In the genomic region with DNA sequence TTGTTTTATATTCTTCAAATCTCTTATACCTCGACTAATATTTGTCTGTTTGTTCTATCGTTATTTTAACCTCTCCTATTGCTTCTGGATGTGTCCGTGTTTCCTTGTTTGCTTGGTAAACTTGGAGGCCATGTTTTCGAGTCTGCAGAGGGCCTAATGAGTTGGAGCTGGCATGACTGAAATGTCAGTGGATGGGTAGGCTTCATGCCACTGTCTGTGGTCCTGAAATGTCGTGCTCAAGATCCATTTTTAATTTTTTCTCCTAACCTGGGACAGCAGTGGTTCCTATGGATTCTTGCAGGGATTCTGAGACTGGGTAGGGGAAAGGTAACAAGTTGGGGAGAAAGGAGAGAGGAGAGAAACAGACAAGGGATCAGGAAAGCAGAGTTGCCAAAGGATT, we compare ENCODE assay signal across 2 cellular contexts.
A peak's percentile ranks its signal among the peaks of the same experiment; 100 is the strongest.
TF ChIP-seq lines count a peak whose summit lies in the region.

No MANE protein-coding gene starts in this region.

TF ChIP-seq in HEK293, 187 proteins besides CTCF, POLR2A, EP300 and RAD21:
- TF ChIP-seq, protein P1, sequence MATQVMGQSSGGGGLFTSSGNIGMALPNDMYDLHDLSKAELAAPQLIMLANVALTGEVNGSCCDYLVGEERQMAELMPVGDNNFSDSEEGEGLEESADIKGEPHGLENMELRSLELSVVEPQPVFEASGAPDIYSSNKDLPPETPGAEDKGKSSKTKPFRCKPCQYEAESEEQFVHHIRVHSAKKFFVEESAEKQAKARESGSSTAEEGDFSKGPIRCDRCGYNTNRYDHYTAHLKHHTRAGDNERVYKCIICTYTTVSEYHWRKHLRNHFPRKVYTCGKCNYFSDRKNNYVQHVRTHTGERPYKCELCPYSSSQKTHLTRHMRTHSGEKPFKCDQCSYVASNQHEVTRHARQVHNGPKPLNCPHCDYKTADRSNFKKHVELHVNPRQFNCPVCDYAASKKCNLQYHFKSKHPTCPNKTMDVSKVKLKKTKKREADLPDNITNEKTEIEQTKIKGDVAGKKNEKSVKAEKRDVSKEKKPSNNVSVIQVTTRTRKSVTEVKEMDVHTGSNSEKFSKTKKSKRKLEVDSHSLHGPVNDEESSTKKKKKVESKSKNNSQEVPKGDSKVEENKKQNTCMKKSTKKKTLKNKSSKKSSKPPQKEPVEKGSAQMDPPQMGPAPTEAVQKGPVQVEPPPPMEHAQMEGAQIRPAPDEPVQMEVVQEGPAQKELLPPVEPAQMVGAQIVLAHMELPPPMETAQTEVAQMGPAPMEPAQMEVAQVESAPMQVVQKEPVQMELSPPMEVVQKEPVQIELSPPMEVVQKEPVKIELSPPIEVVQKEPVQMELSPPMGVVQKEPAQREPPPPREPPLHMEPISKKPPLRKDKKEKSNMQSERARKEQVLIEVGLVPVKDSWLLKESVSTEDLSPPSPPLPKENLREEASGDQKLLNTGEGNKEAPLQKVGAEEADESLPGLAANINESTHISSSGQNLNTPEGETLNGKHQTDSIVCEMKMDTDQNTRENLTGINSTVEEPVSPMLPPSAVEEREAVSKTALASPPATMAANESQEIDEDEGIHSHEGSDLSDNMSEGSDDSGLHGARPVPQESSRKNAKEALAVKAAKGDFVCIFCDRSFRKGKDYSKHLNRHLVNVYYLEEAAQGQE (tag by site-specific recombination; IDR thresholded peaks at IDR 0.05) = peak; percentile 90
- TF ChIP-seq ZBTB17 (tag by site-specific recombination; IDR thresholded peaks at IDR 0.05) = no peak

TF ChIP-seq in SK-N-SH, 30 proteins besides CTCF, POLR2A, EP300 and RAD21:
- TF ChIP-seq USF1 (IDR thresholded peaks at IDR 0.05; ENCODE audit: borderline replicate concordance, low read depth) (no peak), MEF2A (IDR thresholded peaks at IDR 0.05; ENCODE audit: borderline replicate concordance, low read depth) (no peak), FOXJ3 (CRISPR knock-in tag; IDR thresholded peaks at IDR 0.05) (no peak)
- TF ChIP-seq, protein P1 (IDR thresholded peaks at IDR 0.05; ENCODE audit: low read depth, low read length) = peak; percentile 90
TF ChIP-seq in SK-N-SH: peak in this region for 1.
